In the genomic region with DNA sequence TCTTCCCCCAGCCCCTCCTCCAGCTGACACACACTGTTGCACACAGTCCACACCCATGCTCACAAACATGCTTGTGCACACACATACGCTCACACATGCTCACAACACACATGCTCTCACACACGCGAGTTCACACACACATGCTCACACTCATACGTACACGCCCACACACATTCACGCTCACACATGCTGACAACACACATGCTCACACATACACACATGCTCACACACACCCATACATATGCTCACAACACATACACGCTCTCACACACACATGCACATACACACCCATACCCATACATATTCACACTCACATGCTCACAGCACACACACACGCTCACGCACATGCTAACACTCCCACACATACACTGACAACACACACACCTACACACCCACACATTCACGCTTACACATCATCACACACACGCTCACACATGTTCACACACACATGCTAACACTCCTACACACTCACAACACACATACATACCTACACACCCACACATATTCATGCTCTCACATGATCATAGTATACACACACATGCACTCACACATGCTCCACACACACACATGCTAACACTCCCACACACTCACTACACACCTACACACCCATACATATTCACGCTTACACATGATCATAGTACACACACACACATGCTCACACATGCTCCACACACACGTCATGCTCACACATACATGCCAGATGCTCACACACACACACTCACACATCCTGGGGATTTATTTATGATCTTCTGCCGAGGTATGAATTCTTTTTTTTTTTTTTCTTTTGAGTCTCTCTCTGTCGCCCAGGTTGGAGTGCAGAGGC, we compare ENCODE assay signal across 1 cellular context.
TF ChIP-seq lines count a peak whose summit lies in the region.

No MANE protein-coding gene starts in this region.

TF ChIP-seq in K562, 482 proteins besides CTCF, POLR2A, EP300 and RAD21 (continued from another document):
- TF ChIP-seq, protein P1, sequence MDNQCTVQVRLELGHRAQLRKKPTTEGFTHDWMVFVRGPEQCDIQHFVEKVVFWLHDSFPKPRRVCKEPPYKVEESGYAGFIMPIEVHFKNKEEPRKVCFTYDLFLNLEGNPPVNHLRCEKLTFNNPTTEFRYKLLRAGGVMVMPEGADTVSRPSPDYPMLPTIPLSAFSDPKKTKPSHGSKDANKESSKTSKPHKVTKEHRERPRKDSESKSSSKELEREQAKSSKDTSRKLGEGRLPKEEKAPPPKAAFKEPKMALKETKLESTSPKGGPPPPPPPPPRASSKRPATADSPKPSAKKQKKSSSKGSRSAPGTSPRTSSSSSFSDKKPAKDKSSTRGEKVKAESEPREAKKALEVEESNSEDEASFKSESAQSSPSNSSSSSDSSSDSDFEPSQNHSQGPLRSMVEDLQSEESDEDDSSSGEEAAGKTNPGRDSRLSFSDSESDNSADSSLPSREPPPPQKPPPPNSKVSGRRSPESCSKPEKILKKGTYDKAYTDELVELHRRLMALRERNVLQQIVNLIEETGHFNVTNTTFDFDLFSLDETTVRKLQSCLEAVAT (IDR thresholded peaks at IDR 0.05), result peak; percentile 61 to 63; a peak in 3 of 4 replicates
- TF ChIP-seq CSDE1 (IDR thresholded peaks at IDR 0.05) (peak in 1 of 2 experiments; percentile 22; a peak in 1 of 4 replicates), ZFP36 (IDR thresholded peaks at IDR 0.05; ENCODE audit: low read depth, low read length, partially characterized antibody) (no peak), FOXP1 (CRISPR knock-in tag; IDR thresholded peaks at IDR 0.05) (no peak), HDAC1 (IDR thresholded peaks at IDR 0.05) (peak in 1 of 2 experiments; percentile 72; a peak in 1 of 4 replicates), ELF4 (CRISPR knock-in tag; IDR thresholded peaks at IDR 0.05) (peak; percentile 38; the same call in 1 of the 2 replicates), EHMT2 (IDR thresholded peaks at IDR 0.05) (0 out of 2 replicates have a peak, but pooled peaks have one; percentile 36), TAF7 (tag; IDR thresholded peaks at IDR 0.05) (no peak; the same call in 1 of the 2 replicates), TCF7L2 (IDR thresholded peaks at IDR 0.05; ENCODE audit: low read depth, low read length) (no peak), TBL1XR1 (IDR thresholded peaks at IDR 0.05; ENCODE audit: low read length in 2 of 2) (no peak), HDGF (IDR thresholded peaks at IDR 0.05) (peak; percentile 94), ZNF79 (CRISPR knock-in tag; IDR thresholded peaks at IDR 0.05; ENCODE audit: low read depth) (no peak), MAFK (IDR thresholded peaks at IDR 0.05; ENCODE audit: low read length) (no peak), ZNF253 (CRISPR knock-in tag; conservative IDR thresholded peaks at IDR 0.05) (no peak), THRAP3 (IDR thresholded peaks at IDR 0.05; ENCODE audit: borderline replicate concordance) (peak; percentile 64; the same call in 1 of the 2 replicates), NCOA1 (IDR thresholded peaks at IDR 0.05; ENCODE audit: low read depth) (no peak), SAP30 (IDR thresholded peaks at IDR 0.05; ENCODE audit: borderline replicate concordance, insufficient read depth, low read depth, low read length, poor library complexity, severe bottlenecking) (no peak), ZNF311 (CRISPR knock-in tag; IDR thresholded peaks at IDR 0.05) (no peak), ZNF197 (CRISPR knock-in tag; IDR thresholded peaks at IDR 0.05; ENCODE audit: low read depth) (no peak), BMI1 (IDR thresholded peaks at IDR 0.05; ENCODE audit: low read length) (no peak), CBX5 (IDR thresholded peaks at IDR 0.05; ENCODE audit: borderline replicate concordance, low read depth) (no peak), RCOR1 (IDR thresholded peaks at IDR 0.05; ENCODE audit: borderline replicate concordance in 1 of 2, low read depth in 2 of 2, low read length in 2 of 2) (no peak), OTX1 (CRISPR knock-in tag; IDR thresholded peaks at IDR 0.05) (0 out of 2 replicates have a peak, but pooled peaks have one; percentile 9), MTA2 (IDR thresholded peaks at IDR 0.05; ENCODE audit: low read depth) (0 out of 2 replicates have a peak, but pooled peaks have one; percentile 12), ZNF717 (CRISPR knock-in tag; IDR thresholded peaks at IDR 0.05) (no peak)
- TF ChIP-seq, protein P2, sequence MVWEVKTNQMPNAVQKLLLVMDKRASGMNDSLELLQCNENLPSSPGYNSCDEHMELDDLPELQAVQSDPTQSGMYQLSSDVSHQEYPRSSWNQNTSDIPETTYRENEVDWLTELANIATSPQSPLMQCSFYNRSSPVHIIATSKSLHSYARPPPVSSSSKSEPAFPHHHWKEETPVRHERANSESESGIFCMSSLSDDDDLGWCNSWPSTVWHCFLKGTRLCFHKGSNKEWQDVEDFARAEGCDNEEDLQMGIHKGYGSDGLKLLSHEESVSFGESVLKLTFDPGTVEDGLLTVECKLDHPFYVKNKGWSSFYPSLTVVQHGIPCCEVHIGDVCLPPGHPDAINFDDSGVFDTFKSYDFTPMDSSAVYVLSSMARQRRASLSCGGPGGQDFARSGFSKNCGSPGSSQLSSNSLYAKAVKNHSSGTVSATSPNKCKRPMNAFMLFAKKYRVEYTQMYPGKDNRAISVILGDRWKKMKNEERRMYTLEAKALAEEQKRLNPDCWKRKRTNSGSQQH (CRISPR knock-in tag; IDR thresholded peaks at IDR 0.05), result peak; percentile 83; the same call in 1 of the 2 replicates
- TF ChIP-seq, protein P3, sequence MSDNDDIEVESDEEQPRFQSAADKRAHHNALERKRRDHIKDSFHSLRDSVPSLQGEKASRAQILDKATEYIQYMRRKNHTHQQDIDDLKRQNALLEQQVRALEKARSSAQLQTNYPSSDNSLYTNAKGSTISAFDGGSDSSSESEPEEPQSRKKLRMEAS (CRISPR knock-in tag; IDR thresholded peaks at IDR 0.05), result peak; percentile 46
- TF ChIP-seq, protein P4, sequence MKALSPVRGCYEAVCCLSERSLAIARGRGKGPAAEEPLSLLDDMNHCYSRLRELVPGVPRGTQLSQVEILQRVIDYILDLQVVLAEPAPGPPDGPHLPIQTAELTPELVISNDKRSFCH (CRISPR knock-in tag; IDR thresholded peaks at IDR 0.05), result no peak
- TF ChIP-seq, protein P4 (tag; IDR thresholded peaks at IDR 0.05), result no peak
- TF ChIP-seq, protein P5, sequence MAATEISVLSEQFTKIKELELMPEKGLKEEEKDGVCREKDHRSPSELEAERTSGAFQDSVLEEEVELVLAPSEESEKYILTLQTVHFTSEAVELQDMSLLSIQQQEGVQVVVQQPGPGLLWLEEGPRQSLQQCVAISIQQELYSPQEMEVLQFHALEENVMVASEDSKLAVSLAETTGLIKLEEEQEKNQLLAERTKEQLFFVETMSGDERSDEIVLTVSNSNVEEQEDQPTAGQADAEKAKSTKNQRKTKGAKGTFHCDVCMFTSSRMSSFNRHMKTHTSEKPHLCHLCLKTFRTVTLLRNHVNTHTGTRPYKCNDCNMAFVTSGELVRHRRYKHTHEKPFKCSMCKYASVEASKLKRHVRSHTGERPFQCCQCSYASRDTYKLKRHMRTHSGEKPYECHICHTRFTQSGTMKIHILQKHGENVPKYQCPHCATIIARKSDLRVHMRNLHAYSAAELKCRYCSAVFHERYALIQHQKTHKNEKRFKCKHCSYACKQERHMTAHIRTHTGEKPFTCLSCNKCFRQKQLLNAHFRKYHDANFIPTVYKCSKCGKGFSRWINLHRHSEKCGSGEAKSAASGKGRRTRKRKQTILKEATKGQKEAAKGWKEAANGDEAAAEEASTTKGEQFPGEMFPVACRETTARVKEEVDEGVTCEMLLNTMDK (IDR thresholded peaks at IDR 0.05; ENCODE audit: borderline replicate concordance, insufficient read depth, low read depth, low read length, poor library complexity, severe bottlenecking), result no peak
